17 cellular contexts compared by ENCODE assay signal in the genomic region with DNA sequence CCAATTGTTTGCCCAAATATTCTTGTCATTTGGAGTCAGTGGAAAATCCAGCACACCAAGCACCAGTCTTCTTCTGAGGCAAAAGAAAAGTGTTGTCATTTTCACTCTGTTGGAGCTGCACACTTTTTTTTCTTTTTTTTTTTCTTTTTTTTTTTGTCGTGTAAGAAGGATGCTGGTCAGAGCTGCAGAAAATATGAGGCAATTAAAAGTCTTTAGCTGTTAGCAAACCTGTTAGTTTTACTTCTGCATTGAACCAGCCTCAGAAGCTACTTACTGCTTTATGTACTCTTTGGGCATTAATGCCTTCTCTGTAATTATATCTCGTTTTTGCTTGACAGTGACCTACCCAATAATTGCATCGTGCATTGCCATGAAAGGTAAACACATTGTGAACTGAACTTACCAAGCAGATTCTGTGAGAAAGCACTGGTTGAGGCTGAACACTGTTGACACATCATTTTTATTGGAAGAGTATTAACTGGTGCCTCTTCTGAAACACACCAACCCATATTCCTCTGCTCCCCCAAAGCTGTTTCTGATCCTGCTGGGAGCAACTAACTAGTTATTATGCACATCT.
DNase-seq lines count a peak whose midpoint lies in the region; ATAC-seq, FAIRE-seq and TF ChIP-seq lines count a peak whose summit lies in the region.
"Had no signal": no experiment of that assay in that cellular context is flagged by ENCODE, and none has a peak within 500 bp of the region (broad histone marks: within the 10 kb centered on the region; RNA-seq: fewer than 3 reads in every experiment).

No MANE protein-coding gene starts in this region.

- no peaks in the 10 kb centered on the region for H3K79me1 ChIP-seq in neuronal stem cell (ENCODE audit: low read depth, low read length)

- no peak overlapping the region for H2BK12ac ChIP-seq in neuronal stem cell (ENCODE audit: low read length)

- no peak overlapping the region for H3K18ac ChIP-seq in neuronal stem cell (ENCODE audit: low read length)

- no peak overlapping the region for H2BK5ac ChIP-seq in neuronal stem cell (ENCODE audit: low read length)

- TF ChIP-seq RAD21 in K562 (CRISPR knock-in tag; conservative IDR thresholded peaks at IDR 0.05 in 1 of 2, IDR thresholded peaks at IDR 0.05 in 1 of 2) = no peak

- no peak overlapping the region for H4K91ac ChIP-seq in neuronal stem cell (ENCODE audit: low read depth, low read length, poor library complexity)

- H2BK15ac ChIP-seq in neuronal stem cell (ENCODE audit: low read length) = no peak overlapping the region

- no peaks in the 10 kb centered on the region for H3K9me3 ChIP-seq in K562 (replicated peaks; ENCODE audit: control insufficient read depth, insufficient read depth, low read depth, low read length)
- H3K9me3 ChIP-seq in neuronal stem cell (replicated peaks in 1 of 2; ENCODE audit: control insufficient read depth in 2 of 2, insufficient read depth in 1 of 2, low read depth in 1 of 2, low read length in 2 of 2) = no peaks in the 10 kb centered on the region
- H3K9me3 ChIP-seq: thyroid gland had no signal

- H3K4me1 Mint-ChIP-seq in Calu3 (ENCODE audit: low read depth, unreplicated experiment) = no peaks in the 10 kb centered on the region
- H3K4me1 Mint-ChIP-seq: stimulated activated memory B cell treated with anti-CD40 and anti-IgM and Interleukin-4, amounts not matched to agents 10 μg/mL and 1 μg/mL and 100 μg/mL, for 72 hours had no signal

- DNase-seq in Calu3 (no peak), NCI-H1092 treated with DMSO at 0.1 percent for 48 hours (lab: John Stamatoyannopoulos, UW) (peak; percentile 61), NCI-H774 (lab: John Stamatoyannopoulos, UW) (peak; percentile 20), K562 (ENCODE audit: extremely low read depth in 1 of 4, low spot score in 3 of 4) (no peak), dedifferentiated amniotic fluid mesenchymal stem cell (ENCODE audit: extremely low spot score) (no peak), neuronal stem cell (ENCODE audit: low spot score) (no peak)
- DNase-seq: activated CD4-positive, alpha-beta T cell treated with anti-CD3 and anti-CD28 coated beads, Interleukin-2, amount 50 U/mL, for 1 hour; activated gamma-delta T cell treated with Interleukin-2 at 50 U/mL for 16 hours; aorta; hypothalamus; NCI-H187; thyroid gland had no signal

- in situ Hi-C loops in K562 (cut with MboI) = no loop called here

- H3K4me3 ChIP-seq in K562 (no peak overlapping the region), neuronal stem cell (ENCODE audit: low read length in 2 of 2) (no peak overlapping the region)
- H3K4me3 ChIP-seq: thyroid gland had no signal

- TF ChIP-seq CTCF in Calu3 (IDR thresholded peaks at IDR 0.05; ENCODE audit: unreplicated experiment) = no peak
- no peak for TF ChIP-seq CTCF in K562 (IDR thresholded peaks at IDR 0.05 in 2 of 3, conservative IDR thresholded peaks at IDR 0.05 in 1 of 3; ENCODE audit: insufficient read depth in 2 of 3, low read depth in 1 of 3, low read length in 3 of 3)

- no peaks in the 10 kb centered on the region for H4K20me1 ChIP-seq in K562 (replicated peaks; ENCODE audit: control insufficient read depth, insufficient read depth, low read length)

- no peaks in the 10 kb centered on the region for H3K9me3 Mint-ChIP-seq in Calu3 (ENCODE audit: low read depth, unreplicated experiment)
- H3K9me3 Mint-ChIP-seq: stimulated activated memory B cell treated with anti-CD40 and anti-IgM and Interleukin-4, amounts not matched to agents 10 μg/mL and 1 μg/mL and 100 μg/mL, for 72 hours had no signal

- no peaks in the 10 kb centered on the region for H3K9me1 ChIP-seq in K562 (ENCODE audit: control insufficient read depth, insufficient read depth, low read length)

- H2AFZ ChIP-seq in K562 (ENCODE audit: low read depth, low read length) = no peak overlapping the region
- H2AFZ ChIP-seq in neuronal stem cell (ENCODE audit: low read length) = no peak overlapping the region

- H3K4me2 ChIP-seq in K562 (ENCODE audit: insufficient read depth, low read length) (no peak overlapping the region), neuronal stem cell (ENCODE audit: insufficient read depth, low read length, poor library complexity, severe bottlenecking) (no peak overlapping the region)

- H3K14ac ChIP-seq in neuronal stem cell (ENCODE audit: low read length) = no peak overlapping the region

- no peak overlapping the region for H2AK5ac ChIP-seq in neuronal stem cell (ENCODE audit: low read depth, low read length)

- H2BK120ac ChIP-seq in neuronal stem cell (ENCODE audit: low read depth, low read length) = no peak overlapping the region

- ATAC-seq in K562 = no peak
- no peak for ATAC-seq in GM19035 (IDR thresholded peaks at IDR 0.05; ENCODE audit: unreplicated experiment)
- ATAC-seq in HG03280 (IDR thresholded peaks at IDR 0.05; ENCODE audit: unreplicated experiment) = no peak
- ATAC-seq: stimulated activated memory B cell treated with anti-CD40 and anti-IgM and Interleukin-4, amounts not matched to agents 10 μg/mL and 1 μg/mL and 100 μg/mL, for 72 hours had no signal

- POLR2A ChIA-PET in K562 (lab: Yijun Ruan, JAX) = interaction anchor here (0.6 kb wide), 1 partner anchor 1052 kb away, joined by 4 read pairs; no protein-coding TSS in a partner anchor

- no peak overlapping the region for H3K23ac ChIP-seq in neuronal stem cell (ENCODE audit: low read depth, low read length, poor library complexity)

- intact Hi-C loops in Calu3 (cut with micrococcal nuclease; ENCODE audit: unreplicated experiment) = no loop called here
- intact Hi-C loops in K562 (cut with micrococcal nuclease) = no loop called here

- TF ChIP-seq POLR2A in K562 (conservative IDR thresholded peaks at IDR 0.05) = no peak

- H3K4me1 ChIP-seq in K562 (replicated peaks in 1 of 2; ENCODE audit: control insufficient read depth in 2 of 2, insufficient read depth in 2 of 2, low read length in 2 of 2) (no peaks in the 10 kb centered on the region), neuronal stem cell (ENCODE audit: control insufficient read depth in 2 of 2, insufficient read depth in 1 of 2, low read depth in 1 of 2, low read length in 2 of 2) (no peaks in the 10 kb centered on the region)
- H3K4me1 ChIP-seq: thyroid gland had no signal

- no peak overlapping the region for H3K4me3 Mint-ChIP-seq in Calu3 (ENCODE audit: low read depth, unreplicated experiment)
- H3K4me3 Mint-ChIP-seq: stimulated activated memory B cell treated with anti-CD40 and anti-IgM and Interleukin-4, amounts not matched to agents 10 μg/mL and 1 μg/mL and 100 μg/mL, for 72 hours had no signal

- no peak for FAIRE-seq in K562 (lab: Jason Lieb, UNC)
- FAIRE-seq: endometrium had no signal

- H3K9ac ChIP-seq in K562 (ENCODE audit: insufficient read depth in 1 of 2, low read depth in 2 of 2, low read length in 2 of 2) (no peak overlapping the region), neuronal stem cell (ENCODE audit: low read depth, low read length, poor library complexity) (no peak overlapping the region)

- peaks cover 8% of the 10 kb centered on the region for H3K36me3 Mint-ChIP-seq in Calu3 (ENCODE audit: insufficient read depth, unreplicated experiment)

- no peak for TF ChIP-seq EP300 in K562 (IDR thresholded peaks at IDR 0.05; ENCODE audit: low read length)

- CTCF ChIA-PET in Calu3 (lab: Charles Lee) (interaction anchor here (0.6 kb wide), 1 partner anchor 418 kb away, joined by 3 read pairs; no protein-coding TSS in a partner anchor), K562 (lab: Yijun Ruan, JAX; ENCODE audit: low intra/inter-chr PET ratio) (no interaction called here)

- H3K4ac ChIP-seq in neuronal stem cell (ENCODE audit: low read length) = no peak overlapping the region

- H3K27me3 Mint-ChIP-seq in Calu3 (ENCODE audit: unreplicated experiment) = no peaks in the 10 kb centered on the region
- H3K27me3 Mint-ChIP-seq: stimulated activated memory B cell treated with anti-CD40 and anti-IgM and Interleukin-4, amounts not matched to agents 10 μg/mL and 1 μg/mL and 100 μg/mL, for 72 hours had no signal

- 73% methylated on average over 3 of the region's 3 CpGs for WGBS in K562 (ENCODE audit: insufficient coverage, low coverage, missing lambda C conversion rate)
- WGBS in neuronal stem cell (ENCODE audit: extremely low coverage in 2 of 2, insufficient read length in 2 of 2, insufficient replicate concordance in 1 of 2), 2 donors = no CpG with 5 or more reads among the region's 3 CpGs

- no peaks in the 10 kb centered on the region for H3K27me3 ChIP-seq in K562 (ENCODE audit: control insufficient read depth in 2 of 2, insufficient read depth in 2 of 2, low read length in 2 of 2)
- no peaks in the 10 kb centered on the region for H3K27me3 ChIP-seq in neuronal stem cell (ENCODE audit: control insufficient read depth in 3 of 3, insufficient read depth in 3 of 3, low read depth in 1 of 3, low read length in 3 of 3)
- H3K27me3 ChIP-seq: thyroid gland had no signal

- TSS peak; percentile 54 for BruUV-seq in Calu3 (replicated peaks; lab: Mats Ljungman, UMichigan)
- TSS peak; percentile 32 for BruUV-seq in K562 (replicated peaks; lab: Mats Ljungman, UMichigan)

- H3K27ac ChIP-seq in K562 (ENCODE audit: extremely low read depth, low read depth, low read length) (no peak overlapping the region), neuronal stem cell (replicated peaks; ENCODE audit: low read length) (no peak overlapping the region)
- H3K27ac ChIP-seq: HL-60, thyroid gland had no signal

- no peak overlapping the region for H4K8ac ChIP-seq in neuronal stem cell (ENCODE audit: low read depth, low read length)

- peaks cover 15% of the 10 kb centered on the region for H3K36me3 ChIP-seq in K562 (ENCODE audit: control insufficient read depth, insufficient read depth, low read length)
- H3K36me3 ChIP-seq in neuronal stem cell (replicated peaks in 1 of 2; ENCODE audit: control insufficient read depth in 2 of 2, insufficient read depth in 2 of 2, low read length in 2 of 2) = peaks cover 8 to 23% of the 10 kb centered on the region in 2 donors

- H3K79me2 ChIP-seq in K562 (ENCODE audit: control insufficient read depth, insufficient read depth, low read length) = no peaks in the 10 kb centered on the region

- H3K27ac Mint-ChIP-seq in Calu3 (ENCODE audit: unreplicated experiment) = no peak overlapping the region
- H3K27ac Mint-ChIP-seq: stimulated activated memory B cell treated with anti-CD40 and anti-IgM and Interleukin-4, amounts not matched to agents 10 μg/mL and 1 μg/mL and 100 μg/mL, for 72 hours had no signal

TF ChIP-seq in K562, 482 proteins besides CTCF, POLR2A, EP300 and RAD21 (continues in another document):
- TF ChIP-seq STAG1 (CRISPR knock-in tag; IDR thresholded peaks at IDR 0.05; ENCODE audit: borderline replicate concordance) (no peak), FIP1L1 (IDR thresholded peaks at IDR 0.05; ENCODE audit: low read depth, low read length, poor library complexity, severe bottlenecking) (no peak), U2AF1 (optimal IDR thresholded peaks at IDR 0.05; ENCODE audit: low read depth, low read length) (no peak), PTBP1 (IDR thresholded peaks at IDR 0.05; ENCODE audit: low read depth, low read length) (no peak), ZNF133 (CRISPR knock-in tag; IDR thresholded peaks at IDR 0.05) (no peak), JUN (IDR thresholded peaks at IDR 0.05; ENCODE audit: borderline replicate concordance, low read depth, low read length) (no peak), JUN (CRISPR knock-in tag; IDR thresholded peaks at IDR 0.05; ENCODE audit: borderline replicate concordance) (no peak)

Comparison
In these comparisons a context has a peak if more than half of its experiments do, and no peak if none do; other contexts are left out.
1. DNase-seq: peak in NCI-H1092 treated with DMSO at 0.1 percent for 48 hours (single experiment) and NCI-H774 (single experiment); none in Calu3 (single experiment), K562 (0 of 4), dedifferentiated amniotic fluid mesenchymal stem cell (single experiment) and neuronal stem cell (single experiment).